ENCODE assay signal across 12 cellular contexts in genomic region chr2:50126845-50127244, GRCh38.
DNase-seq lines count a peak whose midpoint lies in the region; ATAC-seq and TF ChIP-seq lines count a peak whose summit lies in the region.
"Had no signal": no experiment of that assay in that cellular context is flagged by ENCODE, and none has a peak within 500 bp of the region (broad histone marks: within the 10 kb centered on the region; RNA-seq: fewer than 3 reads in every experiment).

No MANE protein-coding gene starts in this region.

- no peaks in the 10 kb centered on the region for H3K27me3 ChIP-seq in upper lobe of right lung

- H3K27ac ChIP-seq in epithelial cell of prostate (no peak overlapping the region), upper lobe of right lung (no peak overlapping the region)
- H3K27ac ChIP-seq: psoas muscle had no signal

- intact Hi-C loops in upper lobe of right lung (cut with DNase I) = no loop called here

- no peaks in the 10 kb centered on the region for H3K36me3 ChIP-seq in upper lobe of right lung

- no peak overlapping the region for H3K4me3 ChIP-seq in upper lobe of right lung
- H3K4me3 ChIP-seq: psoas muscle had no signal

- no peak for ATAC-seq in upper lobe of right lung
- ATAC-seq: activated CD4-positive, alpha-beta T cell treated with anti-CD3 and anti-CD28 coated beads for 36 hours; psoas muscle had no signal

- no peaks in the 10 kb centered on the region for H3K9me3 ChIP-seq in upper lobe of right lung
- H3K9me3 ChIP-seq: psoas muscle had no signal

- no peaks in the 10 kb centered on the region for H3K4me1 ChIP-seq in upper lobe of right lung
- H3K4me1 ChIP-seq: psoas muscle had no signal

- DNase-seq in COLO668 (lab: John Stamatoyannopoulos, UW; ENCODE audit: unreplicated experiment) = peak; percentile 48
- DNase-seq in NCI-H128 (lab: John Stamatoyannopoulos, UW; ENCODE audit: unreplicated experiment) = peak; percentile 90
- peak; percentile 25 for DNase-seq in NCI-H446 treated with DMSO at 0.1 percent for 48 hours (lab: John Stamatoyannopoulos, UW)
- peak; percentile 10 for DNase-seq in epithelial cell of prostate (ENCODE audit: low read depth, low spot score)
- DNase-seq in upper lobe of right lung = no peak
- no peak for DNase-seq in islet precursor cell
- DNase-seq in EL = no peak
- DNase-seq in putamen (ENCODE audit: low spot score) = no peak
- DNase-seq: activated CD4-positive, alpha-beta T cell treated with anti-CD3 and anti-CD28 coated beads for 36 hours; activated naive CD8-positive, alpha-beta T cell treated with anti-CD3 and anti-CD28 coated beads, Interleukin-2, amount 10 ng/mL, durations not matched to agents 7 days and 5 days; naive B cell; psoas muscle had no signal

- no peak for TF ChIP-seq CTCF in upper lobe of right lung (IDR thresholded peaks at IDR 0.05)

Comparison
In these comparisons a context has a peak if more than half of its experiments do, and no peak if none do; other contexts are left out.
1. DNase-seq: peak in COLO668 (single experiment), NCI-H128 (single experiment), NCI-H446 treated with DMSO at 0.1 percent for 48 hours (single experiment) and epithelial cell of prostate (single experiment); none in upper lobe of right lung (single experiment), islet precursor cell (single experiment), EL (single experiment) and putamen (single experiment).